ENCODE assay signal across 8 cellular contexts in the genomic region with DNA sequence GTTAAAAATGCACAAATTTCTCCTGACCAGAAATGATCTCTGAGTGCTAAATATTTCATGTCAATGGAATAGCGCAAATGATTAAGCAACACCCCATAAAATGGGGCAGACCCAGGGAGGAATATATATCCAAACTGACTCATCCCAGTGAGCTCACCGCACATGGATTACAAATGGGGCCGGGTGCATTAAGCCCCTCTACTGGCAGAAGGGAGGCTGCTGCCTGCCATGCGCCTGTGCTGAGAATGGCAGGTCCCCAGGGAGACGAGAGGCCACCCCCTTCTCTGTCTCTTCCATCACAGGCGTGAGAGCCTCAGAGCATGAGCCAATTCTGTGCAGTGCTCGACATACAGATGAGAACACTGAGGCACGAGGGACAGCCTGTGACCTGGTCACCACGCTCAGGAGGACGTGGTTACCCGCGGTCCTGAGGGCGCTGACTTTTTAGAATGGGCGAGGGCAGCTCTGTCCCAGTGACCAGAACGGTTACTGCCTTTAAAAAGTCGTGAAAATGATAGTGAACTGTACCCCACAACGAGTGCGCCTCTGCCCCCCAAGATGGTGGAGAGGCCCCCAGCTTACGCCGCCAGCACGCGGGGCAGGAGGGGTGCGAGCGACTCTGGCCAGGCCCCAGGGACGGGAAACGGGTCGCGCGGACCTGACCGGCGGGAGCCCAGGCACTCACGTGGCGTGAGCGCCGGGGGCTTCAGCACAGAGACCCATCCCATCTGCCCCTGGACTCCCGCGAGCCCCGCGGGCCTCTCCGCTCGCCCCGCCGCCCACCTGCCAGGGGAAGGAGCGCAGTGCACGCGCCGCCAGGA.
DNase-seq lines count a peak whose midpoint lies in the region; ATAC-seq and TF ChIP-seq lines count a peak whose summit lies in the region.
"Not testable (repeated sequence)": the region's sequence is repeated elsewhere in the genome, so short reads cannot be mapped to it uniquely, and the experiment has no call there.

No MANE protein-coding gene starts in this region.

- POLR2A ChIA-PET in activated CD4-positive, alpha-beta memory T cell treated with anti-CD3 and anti-CD28 coated beads, Interleukin-2, amount 10 ng/mL, durations not matched to agents 7 days and 5 days (lab: Charles Lee) = not testable (repeated sequence)

- peak; percentile 26 for DNase-seq in NCI-H69 (lab: John Stamatoyannopoulos, UW)
- DNase-seq in activated CD4-positive, alpha-beta memory T cell treated with anti-CD3 and anti-CD28 coated beads, Interleukin-2, amount 10 ng/mL, durations not matched to agents 7 days and 5 days; type B pancreatic cell (ENCODE audit: extremely low spot score, unreplicated experiment): not testable (repeated sequence)
- peak; percentile 28 for DNase-seq in dermis blood vessel endothelial cell

- not testable (repeated sequence) for H3K79me2 ChIP-seq in parathyroid adenoma

- H3K9ac ChIP-seq in iPS-18a (ENCODE audit: low read length) = peak overlapping the region; percentile 73
- H3K9ac ChIP-seq in parathyroid adenoma = not testable (repeated sequence)

- H3K4me3 ChIP-seq in GM08714 (ENCODE audit: low read length) (peak overlapping the region; percentile 91), iPS-18a (ENCODE audit: low read length) (peak overlapping the region; percentile 72), parathyroid adenoma (ENCODE audit: low read depth, low read length) (peak overlapping the region; percentile 57)

- H3K27me3 Mint-ChIP-seq in activated CD4-positive, alpha-beta memory T cell treated with anti-CD3 and anti-CD28 coated beads, Interleukin-2, amount 10 ng/mL, durations not matched to agents 7 days and 5 days = peaks cover 13% of the 10 kb centered on the region
- not testable (repeated sequence) for H3K27me3 Mint-ChIP-seq in type B pancreatic cell

- peak overlapping the region; percentile 86 for H3K4me3 Mint-ChIP-seq in activated CD4-positive, alpha-beta memory T cell treated with anti-CD3 and anti-CD28 coated beads, Interleukin-2, amount 10 ng/mL, durations not matched to agents 7 days and 5 days
- peak overlapping the region; percentile 92 for H3K4me3 Mint-ChIP-seq in type B pancreatic cell

- CTCF ChIA-PET in activated CD4-positive, alpha-beta memory T cell treated with anti-CD3 and anti-CD28 coated beads, Interleukin-2, amount 10 ng/mL, durations not matched to agents 7 days and 5 days (lab: Charles Lee) = not testable (repeated sequence)

- H3K36me3 ChIP-seq in iPS-18a (ENCODE audit: control insufficient read depth, low read depth, low read length); parathyroid adenoma (ENCODE audit: control insufficient read depth, insufficient read depth, low read length): not testable (repeated sequence)

- not testable (repeated sequence) for TF ChIP-seq CTCF in parathyroid adenoma (IDR thresholded peaks at IDR 0.05); type B pancreatic cell (conservative IDR thresholded peaks at IDR 0.05)

- not testable (repeated sequence) for H3K36me3 Mint-ChIP-seq in activated CD4-positive, alpha-beta memory T cell treated with anti-CD3 and anti-CD28 coated beads, Interleukin-2, amount 10 ng/mL, durations not matched to agents 7 days and 5 days (ENCODE audit: low read depth); type B pancreatic cell

- ATAC-seq in HG03108 (IDR thresholded peaks at IDR 0.05; ENCODE audit: unreplicated experiment) = peak; percentile 18

- not testable (repeated sequence) for H3K27ac Mint-ChIP-seq in activated CD4-positive, alpha-beta memory T cell treated with anti-CD3 and anti-CD28 coated beads, Interleukin-2, amount 10 ng/mL, durations not matched to agents 7 days and 5 days
- H3K27ac Mint-ChIP-seq in type B pancreatic cell = peak overlapping the region; percentile 81

- H3K4me2 ChIP-seq in parathyroid adenoma (ENCODE audit: low read length) = peak overlapping the region; percentile 61

- H3K4me1 Mint-ChIP-seq in activated CD4-positive, alpha-beta memory T cell treated with anti-CD3 and anti-CD28 coated beads, Interleukin-2, amount 10 ng/mL, durations not matched to agents 7 days and 5 days = peaks cover 21% of the 10 kb centered on the region
- peaks cover 12% of the 10 kb centered on the region for H3K4me1 Mint-ChIP-seq in type B pancreatic cell (ENCODE audit: unreplicated experiment)

- H3K9me3 ChIP-seq in iPS-18a (ENCODE audit: control insufficient read depth, low read depth, low read length); parathyroid adenoma (ENCODE audit: control insufficient read depth, low read length): not testable (repeated sequence)

- peak overlapping the region; percentile 73 for H2AFZ ChIP-seq in parathyroid adenoma

- not testable (repeated sequence) for H3K9me3 Mint-ChIP-seq in activated CD4-positive, alpha-beta memory T cell treated with anti-CD3 and anti-CD28 coated beads, Interleukin-2, amount 10 ng/mL, durations not matched to agents 7 days and 5 days; type B pancreatic cell

- H3K4me1 ChIP-seq in iPS-18a (ENCODE audit: control insufficient read depth, low read depth, low read length); parathyroid adenoma: not testable (repeated sequence)

- not testable (repeated sequence) for H3K27me3 ChIP-seq in iPS-18a (ENCODE audit: control insufficient read depth, insufficient read depth, low read length); parathyroid adenoma (ENCODE audit: control insufficient read depth, insufficient read depth, low read length)

- H3K27ac ChIP-seq in iPS-18a (ENCODE audit: low read length); parathyroid adenoma: not testable (repeated sequence)
